16 cellular contexts compared by ENCODE assay signal in the genomic region with DNA sequence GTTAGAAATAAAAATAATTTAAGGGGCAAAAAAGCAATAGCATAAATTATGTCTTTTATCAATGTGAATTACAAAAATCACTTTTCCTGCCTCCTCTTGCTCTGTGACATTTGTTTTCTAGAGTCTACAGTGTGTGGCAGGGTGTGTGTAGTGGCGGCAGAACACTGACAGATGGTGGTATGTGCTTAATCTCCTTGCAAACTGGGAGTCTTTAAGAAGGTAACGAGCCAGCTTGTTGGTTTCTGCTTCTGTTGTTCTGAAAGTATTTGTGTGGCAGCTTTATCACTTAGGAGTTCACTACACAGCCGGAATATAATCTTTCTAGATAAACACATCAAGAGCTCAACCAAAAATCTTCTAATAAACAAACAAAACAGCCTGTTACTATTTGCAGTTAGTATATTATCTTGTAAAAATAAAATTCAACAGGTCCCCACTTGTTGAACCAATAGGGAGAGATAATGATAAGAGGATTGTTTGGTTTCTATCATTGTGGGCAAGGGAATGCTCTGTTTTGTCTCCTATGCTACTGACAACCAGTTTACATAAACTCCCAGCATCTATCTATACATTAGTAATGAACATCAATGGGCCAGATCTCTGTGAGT. TPM values are rescaled to one million over a fixed set of nuclear protein-coding genes. Genes with fewer than 3 reads are reported as not detected.
DNase-seq lines count a peak whose midpoint lies in the region; ATAC-seq and TF ChIP-seq lines count a peak whose summit lies in the region.
"Had no signal": no experiment of that assay in that cellular context is flagged by ENCODE, and none has a peak within 500 bp of the region (broad histone marks: within the 10 kb centered on the region; RNA-seq: fewer than 3 reads in every experiment).

No MANE protein-coding gene starts in this region.

- POLR2A ChIA-PET in MCF 10A (lab: Yijun Ruan, JAX) = no interaction called here
- POLR2A ChIA-PET in CD8-positive, alpha-beta memory T cell (lab: Charles Lee) = interaction anchor here (0.6 to 0.7 kb wide), 2 partner anchors 14 to 42 kb away, joined by 3 to 4 read pairs; no protein-coding TSS in a partner anchor

- no peak overlapping the region for H2AFZ ChIP-seq in hepatocyte

- no peaks in the 10 kb centered on the region for H3K27me3 Mint-ChIP-seq in MCF 10A (ENCODE audit: insufficient read depth, unreplicated experiment)
- H3K27me3 Mint-ChIP-seq in CD8-positive, alpha-beta memory T cell = no peaks in the 10 kb centered on the region
- H3K27me3 Mint-ChIP-seq: activated CD8-positive, alpha-beta T cell treated with anti-CD3 and anti-CD28 coated beads for 36 hours; activated T-helper 17 cell treated with anti-CD3 and anti-CD28 coated beads, Interleukin-2, amount 50 U/mL, for 72 hours had no signal

- no peaks in the 10 kb centered on the region for H3K79me2 ChIP-seq in hepatocyte

- H3K36me3 Mint-ChIP-seq in MCF 10A (ENCODE audit: insufficient read depth, unreplicated experiment) = no peaks in the 10 kb centered on the region
- H3K36me3 Mint-ChIP-seq in CD8-positive, alpha-beta memory T cell = no peaks in the 10 kb centered on the region
- H3K36me3 Mint-ChIP-seq: CD8-positive, alpha-beta T cell had no signal

- H3K4me3 Mint-ChIP-seq in MCF 10A (ENCODE audit: unreplicated experiment) = no peak overlapping the region
- H3K4me3 Mint-ChIP-seq in CD8-positive, alpha-beta memory T cell = no peak overlapping the region
- H3K4me3 Mint-ChIP-seq: activated CD8-positive, alpha-beta T cell treated with anti-CD3 and anti-CD28 coated beads for 36 hours; activated T-helper 17 cell treated with anti-CD3 and anti-CD28 coated beads, Interleukin-2, amount 50 U/mL, for 72 hours; CD8-positive, alpha-beta T cell had no signal

- no peaks in the 10 kb centered on the region for H3K4me1 Mint-ChIP-seq in MCF 10A (ENCODE audit: insufficient read depth, unreplicated experiment)
- H3K4me1 Mint-ChIP-seq in CD8-positive, alpha-beta memory T cell = no peaks in the 10 kb centered on the region
- H3K4me1 Mint-ChIP-seq: activated T-helper 17 cell treated with anti-CD3 and anti-CD28 coated beads, Interleukin-2, amount 50 U/mL, for 72 hours had no signal

- no peaks in the 10 kb centered on the region for H3K9me3 ChIP-seq in breast epithelium
- no peaks in the 10 kb centered on the region for H3K9me3 ChIP-seq in hepatocyte (ENCODE audit: low read depth)
- no peaks in the 10 kb centered on the region for H3K9me3 ChIP-seq in upper lobe of right lung
- H3K9me3 ChIP-seq in CD8-positive, alpha-beta memory T cell (ENCODE audit: low read length) = no peaks in the 10 kb centered on the region
- H3K9me3 ChIP-seq: right atrium auricular region had no signal

- WGBS in hepatocyte (ENCODE audit: low lambda C conversion rate, missing lambda C conversion rate) = 15% methylated on average over 3 of the region's 3 CpGs

- no peaks in the 10 kb centered on the region for H4K20me1 ChIP-seq in hepatocyte (ENCODE audit: insufficient read depth, poor library complexity, severe bottlenecking)

- no peaks in the 10 kb centered on the region for H3K9me3 Mint-ChIP-seq in MCF 10A (ENCODE audit: unreplicated experiment)
- H3K9me3 Mint-ChIP-seq in CD8-positive, alpha-beta memory T cell = no peaks in the 10 kb centered on the region
- H3K9me3 Mint-ChIP-seq: activated CD8-positive, alpha-beta T cell treated with anti-CD3 and anti-CD28 coated beads for 36 hours; activated T-helper 17 cell treated with anti-CD3 and anti-CD28 coated beads, Interleukin-2, amount 50 U/mL, for 72 hours; CD8-positive, alpha-beta T cell had no signal

- no peak for TF ChIP-seq POLR2A in breast epithelium (IDR thresholded peaks at IDR 0.05)

- H3K4me3 ChIP-seq in breast epithelium (no peak overlapping the region), hepatocyte (no peak overlapping the region), upper lobe of right lung (no peak overlapping the region)
- no peak overlapping the region for H3K4me3 ChIP-seq in CD8-positive, alpha-beta memory T cell (ENCODE audit: low read length)
- H3K4me3 ChIP-seq: right atrium auricular region had no signal

- H3K27ac ChIP-seq in breast epithelium = no peak overlapping the region
- H3K27ac ChIP-seq in hepatocyte = no peak overlapping the region
- no peak overlapping the region for H3K27ac ChIP-seq in upper lobe of right lung
- no peak overlapping the region for H3K27ac ChIP-seq in CD8-positive, alpha-beta memory T cell (ENCODE audit: low read depth, low read length)
- H3K27ac ChIP-seq: epithelial cell of prostate, right atrium auricular region had no signal

- H3K36me3 ChIP-seq in breast epithelium = no peaks in the 10 kb centered on the region
- H3K36me3 ChIP-seq in hepatocyte (replicated peaks; ENCODE audit: insufficient read depth, low read depth) = no peaks in the 10 kb centered on the region
- H3K36me3 ChIP-seq in upper lobe of right lung = no peaks in the 10 kb centered on the region
- no peaks in the 10 kb centered on the region for H3K36me3 ChIP-seq in CD8-positive, alpha-beta memory T cell (ENCODE audit: insufficient read depth, low read length)
- H3K36me3 ChIP-seq: right atrium auricular region had no signal

- H3K27ac Mint-ChIP-seq in MCF 10A (ENCODE audit: low read depth, unreplicated experiment) = peak overlapping the region; percentile 5
- H3K27ac Mint-ChIP-seq in CD8-positive, alpha-beta memory T cell = no peak overlapping the region
- H3K27ac Mint-ChIP-seq: activated CD8-positive, alpha-beta T cell treated with anti-CD3 and anti-CD28 coated beads for 36 hours; activated T-helper 17 cell treated with anti-CD3 and anti-CD28 coated beads, Interleukin-2, amount 50 U/mL, for 72 hours; CD8-positive, alpha-beta T cell had no signal

- BruUV-seq in MCF 10A (replicated peaks; lab: Mats Ljungman, UMichigan) = no TSS peak

- no peaks in the 10 kb centered on the region for H3K4me1 ChIP-seq in breast epithelium
- no peaks in the 10 kb centered on the region for H3K4me1 ChIP-seq in hepatocyte (ENCODE audit: insufficient read depth)
- H3K4me1 ChIP-seq in upper lobe of right lung = peaks cover 7% of the 10 kb centered on the region
- H3K4me1 ChIP-seq in CD8-positive, alpha-beta memory T cell (ENCODE audit: insufficient read depth, low read length) = no peaks in the 10 kb centered on the region
- H3K4me1 ChIP-seq: right atrium auricular region had no signal

- CTCF ChIA-PET in MCF 10A (lab: Yijun Ruan, JAX) = interaction anchor here (0.9 kb wide), 1 partner anchor 63 kb away, joined by 3 read pairs; no protein-coding TSS in a partner anchor
- CTCF ChIA-PET in CD8-positive, alpha-beta memory T cell (lab: Charles Lee) = no interaction called here

- DNase-seq in MCF 10A (ENCODE audit: unreplicated experiment) = no peak
- no peak for DNase-seq in breast epithelium (ENCODE audit: low spot score in 2 of 2)
- peak; percentile 88 for DNase-seq in NCI-H82 treated with DMSO at 0.1 percent for 48 hours (lab: John Stamatoyannopoulos, UW; ENCODE audit: unreplicated experiment)
- peak; percentile 25 for DNase-seq in hepatocyte (ENCODE audit: low spot score)
- DNase-seq in upper lobe of right lung = no peak
- DNase-seq in activated effector memory CD4-positive, alpha-beta T cell treated with anti-CD3 and anti-CD28 coated beads, Interleukin-2, amount 50 U/mL, for 16 hours = no peak
- DNase-seq in hypothalamus (lab: John Stamatoyannopoulos, UW) = no peak
- DNase-seq in CD8-positive, alpha-beta memory T cell = no peak
- DNase-seq: activated CD8-positive, alpha-beta T cell treated with anti-CD3 and anti-CD28 coated beads for 36 hours; CD8-positive, alpha-beta T cell; cortex of kidney; mammary epithelial cell; NCI-H1930 had no signal

- H3K4me2 ChIP-seq in hepatocyte = no peak overlapping the region

- no peak for TF ChIP-seq CTCF in MCF 10A (IDR thresholded peaks at IDR 0.05; ENCODE audit: unreplicated experiment)
- no peak for TF ChIP-seq CTCF in breast epithelium (IDR thresholded peaks at IDR 0.05)
- peak; percentile 23 for TF ChIP-seq CTCF in hepatocyte (IDR thresholded peaks at IDR 0.05; ENCODE audit: poor library complexity)
- no peak for TF ChIP-seq CTCF in upper lobe of right lung (IDR thresholded peaks at IDR 0.05)

- no peaks in the 10 kb centered on the region for H3K9me2 ChIP-seq in hepatocyte (replicated peaks; ENCODE audit: insufficient read depth)

- ATAC-seq in upper lobe of right lung = peak; percentile 39
- ATAC-seq: activated CD8-positive, alpha-beta T cell treated with anti-CD3 and anti-CD28 coated beads for 36 hours; activated T-helper 17 cell treated with anti-CD3 and anti-CD28 coated beads, Interleukin-2, amount 50 U/mL, for 72 hours; CD8-positive, alpha-beta T cell had no signal

- H3K27me3 ChIP-seq in breast epithelium (no peaks in the 10 kb centered on the region), hepatocyte (no peaks in the 10 kb centered on the region), upper lobe of right lung (no peaks in the 10 kb centered on the region)
- H3K27me3 ChIP-seq in CD8-positive, alpha-beta memory T cell (ENCODE audit: insufficient read depth, low read length, poor library complexity, severe bottlenecking) = no peaks in the 10 kb centered on the region
- H3K27me3 ChIP-seq: right atrium auricular region had no signal

- intact Hi-C loops in MCF 10A (cut with micrococcal nuclease) = no loop called here
- intact Hi-C loops in breast epithelium (cut with DNase I; ENCODE audit: low total_unique reads) = no loop called here
- intact Hi-C loops in upper lobe of right lung (cut with DNase I) = no loop called here

RNA-seq across cellular contexts. Expression of a gene that starts 13.0 kb away (rescaled TPM):
- total RNA-seq in MCF 10A (2022) (14.3 and 26.3 TPM in 2 replicates), breast epithelium (10 to 100 TPM in 2 of 3 donors, 1 to 10 TPM in 1; 9.2 to 23.4 (median 10.5) TPM), hepatocyte (6.1 and 13.1 TPM in 2 replicates), upper lobe of right lung (20.7 TPM)
- 1.7 and 1.9 TPM in 2 replicates for polyA plus RNA-seq in hepatocyte
- total RNA-seq in CD8-positive, alpha-beta memory T cell = 1 to 10 TPM; 4.8 to 5.8 TPM
- 6.7 TPM for polyA plus RNA-seq in CD8-positive, alpha-beta memory T cell

Comparison
In these comparisons a context has a peak if more than half of its experiments do, and no peak if none do; other contexts are left out.
1. DNase-seq: peak in NCI-H82 treated with DMSO at 0.1 percent for 48 hours (single experiment) and hepatocyte (single experiment); none in MCF 10A (single experiment), breast epithelium (0 of 2), upper lobe of right lung (single experiment), activated effector memory CD4-positive, alpha-beta T cell treated with anti-CD3 and anti-CD28 coated beads, Interleukin-2, amount 50 U/mL, for 16 hours (single experiment), hypothalamus (0 of 51) and CD8-positive, alpha-beta memory T cell (0 of 5).